ENCODE assay signal across 7 cellular contexts in genomic region chr1:1013922-1014617, GRCh38. TPM values are rescaled to one million over a fixed set of nuclear protein-coding genes. Genes with fewer than 3 reads are reported as not detected.
DNase-seq lines count a peak whose midpoint lies in the region; ATAC-seq and TF ChIP-seq lines count a peak whose summit lies in the region.
"Had no signal": no experiment of that assay in that cellular context is flagged by ENCODE, and none has a peak within 500 bp of the region (broad histone marks: within the 10 kb centered on the region; RNA-seq: fewer than 3 reads in every experiment).

No MANE protein-coding gene starts in this region.

- no peak for TF ChIP-seq EP300 in stomach (IDR thresholded peaks at IDR 0.05)

- H3K27ac ChIP-seq in SJSA1: peak overlapping the region; percentile 66
- peak overlapping the region; percentile 82 to 94 (median 91) for H3K27ac ChIP-seq in stomach

- intact Hi-C loops in stomach (cut with DNase I; ENCODE audit: low total_unique reads): no loop called here

- TF ChIP-seq CTCF in fibroblast of the aortic adventitia (IDR thresholded peaks at IDR 0.05; ENCODE audit: insufficient read depth, low read length) (no peak), stomach (IDR thresholded peaks at IDR 0.05) (no peak)

- H3K27me3 ChIP-seq in SJSA1 (replicated peaks) (no peaks in the 10 kb centered on the region), stomach (no peaks in the 10 kb centered on the region)

- H3K9me3 ChIP-seq in SJSA1 (replicated peaks): no peaks in the 10 kb centered on the region
- no peaks in the 10 kb centered on the region for H3K9me3 ChIP-seq in stomach

- no peak for TF ChIP-seq POLR2A in stomach (IDR thresholded peaks at IDR 0.05)

- WGBS in stomach, 5 donors: 51 to 68% (median 66%) methylated on average over 21 to 41 of the region's 41 CpGs

- peak; percentile 17 for DNase-seq in Daoy (ENCODE audit: low read depth)
- peak in 1 of 2 experiments; percentile 53 for DNase-seq in SJSA1 (ENCODE audit: low read depth in 1 of 2, low spot score in 2 of 2)
- DNase-seq in fibroblast of the aortic adventitia (ENCODE audit: low read depth): no peak
- DNase-seq in stomach: peak; percentile 38
- no peak for DNase-seq in cerebellum (ENCODE audit: low spot score)

- H3K36me3 ChIP-seq in SJSA1: peaks cover 15% of the 10 kb centered on the region
- no peaks in the 10 kb centered on the region for H3K36me3 ChIP-seq in stomach

- no peak for ATAC-seq in GM19463 (IDR thresholded peaks at IDR 0.05; ENCODE audit: unreplicated experiment)

- H3K4me3 ChIP-seq in SJSA1 (peak overlapping the region; percentile 49), fibroblast of the aortic adventitia (ENCODE audit: low read depth, low read length) (peak overlapping the region; percentile 66), stomach (peak overlapping the region; percentile 55 to 64 (median 61))

- H3K4me1 ChIP-seq in SJSA1 (replicated peaks) (peaks cover 23% of the 10 kb centered on the region), stomach (peaks cover 9 to 39% (median 22%) of the 10 kb centered on the region in 4 donors)

RNA-seq across cellular contexts. Expression of gene ISG15, which starts 0.8 kb away (rescaled TPM):
- 219 and 238 TPM in 2 replicates for total RNA-seq in Daoy (2014; rRNA removed; shearing (Covaris generic))
- 201 and 353 TPM in 2 replicates for total RNA-seq in SJSA1 (2014; rRNA removed; shearing (Covaris generic))
- total RNA-seq in fibroblast of the aortic adventitia (ENCODE audit: low replicate concordance): 34.7 and 39.6 TPM in 2 replicates
- 10 to 100 TPM; 16.3 to 84.6 (median 19.3) TPM for total RNA-seq in stomach
- 100 to 1,000 TPM in 1 of 3 donors, 10 to 100 TPM in 2; 78.1 to 105 (median 97.1) TPM for polyA plus RNA-seq in stomach
- 10.3 TPM for total RNA-seq in cerebellum

RNA-seq across cellular contexts. Expression of gene AGRN, which starts 5.8 kb away (rescaled TPM):
- 66.6 and 72.0 TPM in 2 replicates for total RNA-seq in Daoy (2014; rRNA removed; shearing (Covaris generic))
- 53.8 and 55.9 TPM in 2 replicates for total RNA-seq in SJSA1 (2014; rRNA removed; shearing (Covaris generic))
- total RNA-seq in fibroblast of the aortic adventitia (ENCODE audit: low replicate concordance): 7.9 and 85.7 TPM in 2 replicates
- total RNA-seq in stomach: 100 to 1,000 TPM in 2 of 5 donors, 10 to 100 TPM in 3; 38.0 to 459 (median 77.8) TPM
- polyA plus RNA-seq in stomach: 10 to 100 TPM in 2 of 3 donors, 1 to 10 TPM in 1; 3.5 to 33.7 (median 31.9) TPM
- total RNA-seq in cerebellum: 71.5 TPM

RNA-seq across cellular contexts. Expression of gene HES4, which starts 14.2 kb away (rescaled TPM):
- total RNA-seq in Daoy (2014; rRNA removed; shearing (Covaris generic)): 30.1 and 36.3 TPM in 2 replicates
- total RNA-seq in SJSA1 (2014; rRNA removed; shearing (Covaris generic)): 55.3 and 68.7 TPM in 2 replicates
- total RNA-seq in fibroblast of the aortic adventitia (ENCODE audit: low replicate concordance): 0.36 and 0.82 TPM in 2 replicates
- total RNA-seq in stomach: 100 to 1,000 TPM in 1 of 5 donors, 10 to 100 TPM in 3, not detected in 1; 14.9 to 212 (median 60.8) TPM
- 10 to 100 TPM in 2 of 3 donors, 1 to 10 TPM in 1; 4.0 to 29.3 (median 13.4) TPM for polyA plus RNA-seq in stomach
- 14.9 TPM for total RNA-seq in cerebellum

RNA-seq across cellular contexts. Expression of gene PERM1, which starts 32.2 kb away (rescaled TPM):
- total RNA-seq in Daoy (2014; rRNA removed; shearing (Covaris generic)): not detected in 2 replicates
- 0.11 TPM in 1 of 2 replicates, not detected in the other for total RNA-seq in SJSA1 (2014; rRNA removed; shearing (Covaris generic))
- 0.57 TPM in 1 of 2 replicates, not detected in the other for total RNA-seq in fibroblast of the aortic adventitia (ENCODE audit: low replicate concordance)
- under 1 TPM in 1 of 5 donors, not detected in 4; 0.43 TPM for total RNA-seq in stomach
- polyA plus RNA-seq in stomach: under 1 TPM; 0.37 to 0.88 (median 0.46) TPM
- 0.18 TPM for total RNA-seq in cerebellum
- total RNA-seq: T-helper 1 cell treated with Interleukin-12 subunit alpha and Interleukin-12 subunit beta and Interleukin-4 antibody, amounts not matched to agents 30 ng/mL and 1 ng/mL, for 36 hours had no signal

RNA-seq across cellular contexts. Expression of gene PLEKHN1, which starts 47.8 kb away (rescaled TPM):
- total RNA-seq in Daoy (2014; rRNA removed; shearing (Covaris generic)): 0.11 and 3.8 TPM in 2 replicates
- total RNA-seq in SJSA1 (2014; rRNA removed; shearing (Covaris generic)): 0.34 TPM in 1 of 2 replicates, not detected in the other
- 0.54 TPM in 1 of 2 replicates, not detected in the other for total RNA-seq in fibroblast of the aortic adventitia (ENCODE audit: low replicate concordance)
- total RNA-seq in stomach: 10 to 100 TPM in 1 of 5 donors, under 1 TPM in 3, not detected in 1; 0.29 to 29.2 (median 0.50) TPM
- 10 to 100 TPM in 1 of 3 donors, 1 to 10 TPM in 1, not detected in 1; 2.9 to 13.6 TPM for polyA plus RNA-seq in stomach
- not detected for total RNA-seq in cerebellum

Comparison
In these comparisons a context has a peak if more than half of its experiments do, and no peak if none do; other contexts are left out.
1. DNase-seq: peak in Daoy (single experiment) and stomach (single experiment); none in fibroblast of the aortic adventitia (single experiment) and cerebellum (single experiment).
2. Peak in every context shown above with its lines, with median percentiles within 50 percentile points of each other: H3K4me3 ChIP-seq.